Comparison of ENCODE assay signal across 27 cellular contexts in genomic region chr14:41457393-41457792, GRCh38.
"Had no signal": no experiment of that assay in that cellular context is flagged by ENCODE, and none has a peak within 500 bp of the region (broad histone marks: within the 10 kb centered on the region; RNA-seq: fewer than 3 reads in every experiment).

No MANE protein-coding gene starts in this region.

- H3K36me3 ChIP-seq: left lung, lower lobe of right lung, ovary, stomach, thyroid gland, transverse colon, upper lobe of left lung, vagina had no signal

- DNase-seq: hypothalamus; immature natural killer cell; kidney; left colon; left lung; lower lobe of right lung; mammary epithelial cell; mesendoderm; midbrain; mucosa of descending colon; naive thymus-derived CD4-positive, alpha-beta T cell; ovary; right cardiac atrium; stimulated activated CD4-positive, alpha-beta T cell treated with anti-CD3 and anti-CD28 coated beads, Interleukin-15, amount 100 ng/mL, for 24 hours; stimulated activated CD4-positive, alpha-beta T cell treated with anti-CD3 and anti-CD28 coated beads, Interleukin-2, amount 100 ng/mL, for 24 hours; stimulated activated CD4-positive, alpha-beta T cell treated with anti-CD3 and anti-CD28 coated beads, Interleukin-4, amount 100 ng/mL, for 1 hour; stimulated activated naive B cell treated with anti-CD40 and anti-IgM and Interleukin-4, amounts not matched to agents 10 μg/mL and 1 μg/mL and 100 μg/mL, for 72 hours; stimulated activated naive CD8-positive, alpha-beta T cell treated with anti-CD3 and anti-CD28 coated beads, Interleukin-15, Interleukin-2, amounts not matched to agents 100 U/mL and 50 U/mL, for 24 hours; stomach; testis; thyroid gland; transverse colon; upper lobe of left lung had no signal

- H3K27me3 ChIP-seq: left lung, ovary, stomach, testis, thyroid gland, transverse colon, upper lobe of left lung, vagina had no signal

- H3K27ac ChIP-seq: left lung, lower lobe of right lung, ovary, skin epidermis, stomach, testis, thyroid gland, transverse colon, upper lobe of left lung, vagina had no signal

- H3K9me3 ChIP-seq: left lung, lower lobe of right lung, ovary, stomach, testis, thyroid gland, transverse colon, upper lobe of left lung, vagina had no signal

- H3K4me1 ChIP-seq: left lung, lower lobe of right lung, stomach, testis, thyroid gland, transverse colon, upper lobe of left lung, vagina had no signal

- H3K4me3 ChIP-seq: left lung, lower lobe of right lung, mucosa of descending colon, ovary, skin epidermis, stomach, testis, thyroid gland, transverse colon, upper lobe of left lung, vagina had no signal

- ATAC-seq: left colon; left lung; lower lobe of right lung; mucosa of descending colon; naive thymus-derived CD4-positive, alpha-beta T cell; natural killer cell treated with Interleukin-12 subunit alpha and Interleukin-12 subunit beta and Interleukin-15 and Interleukin-18, amount 100 ng/mL, for 72 hours; right cardiac atrium; sciatic nerve; stimulated activated naive B cell treated with anti-CD40 and anti-IgM and Interleukin-4, amounts not matched to agents 10 μg/mL and 1 μg/mL and 100 μg/mL, for 72 hours; stimulated activated naive CD8-positive, alpha-beta T cell treated with anti-CD3 and anti-CD28 coated beads, Interleukin-15, Interleukin-2, amounts not matched to agents 100 U/mL and 50 U/mL, for 24 hours had no signal
